27 cellular contexts compared by ENCODE assay signal in the genomic region with DNA sequence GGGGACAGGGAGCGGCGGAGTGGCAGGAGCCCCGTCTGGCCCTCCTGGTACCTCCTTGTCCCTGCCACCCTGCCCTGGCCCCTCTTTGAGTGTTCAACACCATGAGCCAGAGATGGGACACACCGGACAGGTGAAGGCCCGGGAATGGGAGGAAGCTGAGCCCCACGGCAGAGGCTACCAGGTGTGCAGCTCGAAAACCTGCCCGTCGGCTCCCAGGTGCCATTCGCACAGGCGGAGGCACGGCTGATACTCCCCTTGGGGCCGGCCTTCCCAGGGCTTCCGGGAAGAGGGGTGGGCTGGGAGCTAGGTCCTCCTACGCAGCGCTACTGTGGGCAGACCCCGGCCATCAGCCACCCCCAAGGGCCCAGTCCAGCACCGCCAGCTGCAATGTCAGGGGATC.
"Had no signal": no experiment of that assay in that cellular context is flagged by ENCODE, and none has a peak within 500 bp of the region (broad histone marks: within the 10 kb centered on the region; RNA-seq: fewer than 3 reads in every experiment).

No MANE protein-coding gene starts in this region.

- DNase-seq: activated B cell treated with CpG ODN at 0.5 μM for 24 hours; activated CD4-positive, alpha-beta T cell treated with anti-CD3 and anti-CD28 coated beads for 1 hour; activated CD4-positive, alpha-beta T cell treated with anti-CD3 and anti-CD28 coated beads, Interleukin-2, amount 10 ng/mL, durations not matched to agents 24 days and 14 days; activated CD4-positive, alpha-beta T cell treated with anti-CD3 and anti-CD28 coated beads, Interleukin-2, amount 50 U/mL, for 48 hours; activated CD8-positive, alpha-beta memory T cell treated with anti-CD3 and anti-CD28 coated beads, Interleukin-2, amount 10 ng/mL, durations not matched to agents 7 days and 5 days; activated effector memory CD4-positive, alpha-beta T cell treated with Interleukin-2 at 50 U/mL for 16 hours; activated naive CD4-positive, alpha-beta T cell; activated naive CD8-positive, alpha-beta T cell treated with anti-CD3 and anti-CD28 coated beads, Interleukin-2, amount 50 U/mL, for 24 hours; activated T-cell treated with anti-CD3 and anti-CD28 coated beads, Interleukin-2, amount 50 U/mL, for 24 hours; amniotic stem cell; body of pancreas; central memory CD4-positive, alpha-beta T cell; MG63; MV-4-11; NCI-H1105 treated with DMSO at 0.1 percent for 48 hours; NCI-H1436 treated with DMSO at 0.1 percent for 48 hours; NCI-H187; NCI-H2107; NCI-H510A treated with DMSO at 0.1 percent for 48 hours; NCI-H69; PC-3; SHP77 treated with DMSO at 0.1 percent for 48 hours; T-helper 9 cell had no signal

- H3K27me3 ChIP-seq: ascending aorta, body of pancreas, MG63 had no signal

- H3K36me3 Mint-ChIP-seq: activated naive CD4-positive, alpha-beta T cell treated with anti-CD3 and anti-CD28 coated beads, Interleukin-2, amount 50 U/mL, for 72 hours had no signal

- H3K27ac Mint-ChIP-seq: activated B cell treated with CpG ODN at 0.5 μM for 24 hours; activated CD4-positive, alpha-beta T cell treated with anti-CD3 and anti-CD28 coated beads, Interleukin-2, amount 10 ng/mL, durations not matched to agents 24 days and 14 days; activated CD8-positive, alpha-beta memory T cell treated with anti-CD3 and anti-CD28 coated beads, Interleukin-2, amount 10 ng/mL, durations not matched to agents 7 days and 5 days; activated naive CD8-positive, alpha-beta T cell treated with anti-CD3 and anti-CD28 coated beads, Interleukin-2, amount 50 U/mL, for 24 hours; activated T-cell treated with anti-CD3 and anti-CD28 coated beads, Interleukin-2, amount 50 U/mL, for 24 hours; activated T-helper 1 cell treated with anti-CD3 and anti-CD28 coated beads, Interleukin-12 subunit alpha, Interleukin-12 subunit beta, Interleukin-2, Interleukin-4 antibody, amounts not matched to agents 30 ng/mL and 10 ng/mL and 1 ng/mL, durations not matched to agents 14 hours and 24 hours and 36 hours; T-helper 1 cell treated with Interleukin-12 subunit alpha and Interleukin-12 subunit beta and Interleukin-4 antibody, amounts not matched to agents 30 μg/mL and 1 μg/mL, for 36 hours had no signal

- H3K9me3 Mint-ChIP-seq: activated B cell treated with CpG ODN at 0.5 μM for 24 hours; activated CD4-positive, alpha-beta T cell treated with anti-CD3 and anti-CD28 coated beads, Interleukin-2, amount 10 ng/mL, durations not matched to agents 24 days and 14 days; activated naive CD4-positive, alpha-beta T cell treated with anti-CD3 and anti-CD28 coated beads, Interleukin-2, amount 50 U/mL, for 72 hours; activated naive CD8-positive, alpha-beta T cell treated with anti-CD3 and anti-CD28 coated beads, Interleukin-2, amount 50 U/mL, for 24 hours; activated T-cell treated with anti-CD3 and anti-CD28 coated beads, Interleukin-2, amount 50 U/mL, for 24 hours; activated T-helper 1 cell treated with anti-CD3 and anti-CD28 coated beads, Interleukin-12 subunit alpha, Interleukin-12 subunit beta, Interleukin-2, Interleukin-4 antibody, amounts not matched to agents 30 ng/mL and 10 ng/mL and 1 ng/mL, durations not matched to agents 14 hours and 24 hours and 36 hours; T-helper 1 cell treated with Interleukin-12 subunit alpha and Interleukin-12 subunit beta and Interleukin-4 antibody, amounts not matched to agents 30 μg/mL and 1 μg/mL, for 36 hours had no signal

- ATAC-seq: activated CD8-positive, alpha-beta memory T cell treated with anti-CD3 and anti-CD28 coated beads, Interleukin-2, amount 10 ng/mL, durations not matched to agents 7 days and 5 days; activated naive CD4-positive, alpha-beta T cell treated with anti-CD3 and anti-CD28 coated beads, Interleukin-2, amount 50 U/mL, for 72 hours; activated naive CD8-positive, alpha-beta T cell treated with anti-CD3 and anti-CD28 coated beads, Interleukin-2, amount 50 U/mL, for 24 hours; body of pancreas; PC-3 had no signal

- H3K4me3 Mint-ChIP-seq: activated B cell treated with CpG ODN at 0.5 μM for 24 hours; activated CD4-positive, alpha-beta T cell treated with anti-CD3 and anti-CD28 coated beads, Interleukin-2, amount 10 ng/mL, durations not matched to agents 24 days and 14 days; activated CD8-positive, alpha-beta memory T cell treated with anti-CD3 and anti-CD28 coated beads, Interleukin-2, amount 10 ng/mL, durations not matched to agents 7 days and 5 days; activated naive CD8-positive, alpha-beta T cell treated with anti-CD3 and anti-CD28 coated beads, Interleukin-2, amount 50 U/mL, for 24 hours; activated T-cell treated with anti-CD3 and anti-CD28 coated beads, Interleukin-2, amount 50 U/mL, for 24 hours; activated T-helper 1 cell treated with anti-CD3 and anti-CD28 coated beads, Interleukin-12 subunit alpha, Interleukin-12 subunit beta, Interleukin-2, Interleukin-4 antibody, amounts not matched to agents 30 ng/mL and 10 ng/mL and 1 ng/mL, durations not matched to agents 14 hours and 24 hours and 36 hours; T-helper 1 cell treated with Interleukin-12 subunit alpha and Interleukin-12 subunit beta and Interleukin-4 antibody, amounts not matched to agents 30 μg/mL and 1 μg/mL, for 36 hours had no signal

- H3K27ac ChIP-seq: body of pancreas had no signal

- H3K4me3 ChIP-seq: ascending aorta, body of pancreas, MG63 had no signal

- H3K9me3 ChIP-seq: ascending aorta, body of pancreas, MG63 had no signal

- H3K27me3 Mint-ChIP-seq: activated B cell treated with CpG ODN at 0.5 μM for 24 hours; activated CD4-positive, alpha-beta T cell treated with anti-CD3 and anti-CD28 coated beads, Interleukin-2, amount 10 ng/mL, durations not matched to agents 24 days and 14 days; activated CD8-positive, alpha-beta memory T cell treated with anti-CD3 and anti-CD28 coated beads, Interleukin-2, amount 10 ng/mL, durations not matched to agents 7 days and 5 days; activated naive CD8-positive, alpha-beta T cell treated with anti-CD3 and anti-CD28 coated beads, Interleukin-2, amount 50 U/mL, for 24 hours; activated T-cell treated with anti-CD3 and anti-CD28 coated beads, Interleukin-2, amount 50 U/mL, for 24 hours had no signal
